Comparison of ENCODE assay signal across 34 cellular contexts in genomic region chr6:155837474-155837873, GRCh38.
"Had no signal": no experiment of that assay in that cellular context is flagged by ENCODE, and none has a peak within 500 bp of the region (broad histone marks: within the 10 kb centered on the region; RNA-seq: fewer than 3 reads in every experiment).

No MANE protein-coding gene starts in this region.

- H3K4me3 ChIP-seq: MG63 had no signal

- H3K4me2 ChIP-seq: KMS-11 had no signal

- H3K9me3 ChIP-seq: MG63 had no signal

- H3K9ac ChIP-seq: KMS-11 had no signal

- H3K27me3 ChIP-seq: MG63 had no signal

- DNase-seq: Karpas-422, Kasumi-1, MG63, MM.1S, MV-4-11, NCI-H1048, NCI-H1092, NCI-H1092 treated with DMSO at 0.1 percent for 48 hours, NCI-H1105, NCI-H1105 treated with DMSO at 0.1 percent for 48 hours, NCI-H1417, NCI-H1417 treated with DMSO at 0.1 percent for 48 hours, NCI-H1436, NCI-H1436 treated with DMSO at 0.1 percent for 48 hours, NCI-H146, NCI-H1694, NCI-H1694 treated with DMSO at 0.1 percent for 48 hours, NCI-H187, NCI-H187 treated with DMSO at 0.1 percent for 48 hours, NCI-H1930, NCI-H2029, NCI-H2029 treated with DMSO at 0.1 percent for 48 hours, NCI-H2081, NCI-H2081 treated with DMSO at 0.1 percent for 48 hours, NCI-H2107, NCI-H2171, NCI-H2171 treated with DMSO at 0.1 percent for 48 hours, NCI-H2227 treated with DMSO at 0.1 percent for 48 hours, NCI-H226, NCI-H345, NCI-H446, NCI-H446 treated with DMSO at 0.1 percent for 48 hours, NCI-H510A had no signal

- H3K27ac ChIP-seq: KMS-11 had no signal

- H3K36me3 ChIP-seq: MG63 had no signal
